Comparison of ENCODE assay signal across 10 cellular contexts in genomic region chr12:32502693-32503510, GRCh38.
DNase-seq lines count a peak whose midpoint lies in the region; ATAC-seq and TF ChIP-seq lines count a peak whose summit lies in the region.
"Had no signal": no experiment of that assay in that cellular context is flagged by ENCODE, and none has a peak within 500 bp of the region (broad histone marks: within the 10 kb centered on the region; RNA-seq: fewer than 3 reads in every experiment).

No MANE protein-coding gene starts in this region.

- H3K4me3 ChIP-seq in dorsolateral prefrontal cortex, result peak overlapping the region; percentile 29 to 76 (median 59)
- H3K4me3 ChIP-seq in lower lobe of right lung, result peak overlapping the region; percentile 27
- peak overlapping the region in 1 of 4 donors; percentile 21 for H3K4me3 ChIP-seq in upper lobe of left lung
- H3K4me3 ChIP-seq: BLaER1, PC-9 had no signal

- peaks cover 61% of the 10 kb centered on the region for H3K4me1 ChIP-seq in lower lobe of right lung
- peaks cover 30 to 50% (median 45%) of the 10 kb centered on the region in 4 donors for H3K4me1 ChIP-seq in upper lobe of left lung

- TF ChIP-seq CTCF in dorsolateral prefrontal cortex (IDR thresholded peaks at IDR 0.05 in 54 of 56, conservative IDR thresholded peaks at IDR 0.05 in 2 of 56; ENCODE audit: low read depth in 1 of 56, partially characterized antibody in 56 of 56) (no peak), lower lobe of right lung (IDR thresholded peaks at IDR 0.05) (no peak), upper lobe of left lung (IDR thresholded peaks at IDR 0.05) (no peak)

- intact Hi-C loops in dorsolateral prefrontal cortex (cut with DNase I), result loop anchor here in 1 of 2 donors (5.0 kb wide), 2 partner anchors 39 to 46 kb away; no protein-coding TSS in a partner anchor
- intact Hi-C loops in lower lobe of right lung (cut with DNase I), result no loop called here

- H3K36me3 ChIP-seq in lower lobe of right lung (no peaks in the 10 kb centered on the region), upper lobe of left lung (no peaks in the 10 kb centered on the region)
- H3K36me3 ChIP-seq: BLaER1 had no signal

- H3K27ac ChIP-seq in dorsolateral prefrontal cortex, result peak overlapping the region; percentile 24 to 87 (median 74)
- peak overlapping the region; percentile 53 for H3K27ac ChIP-seq in lower lobe of right lung
- H3K27ac ChIP-seq in upper lobe of left lung, result peak overlapping the region; percentile 7 to 67 (median 56)
- H3K27ac ChIP-seq: BLaER1, PC-9 had no signal

- no peaks in the 10 kb centered on the region for H3K27me3 ChIP-seq in dorsolateral prefrontal cortex
- H3K27me3 ChIP-seq in lower lobe of right lung (ENCODE audit: low read depth), result no peaks in the 10 kb centered on the region
- H3K27me3 ChIP-seq in upper lobe of left lung, result no peaks in the 10 kb centered on the region
- H3K27me3 ChIP-seq: BLaER1 had no signal

- peak; percentile 77 to 81 for ATAC-seq in lower lobe of right lung
- peak; percentile 71 to 79 for ATAC-seq in upper lobe of left lung (ENCODE audit: low FRiP score in 2 of 2)
- no peak for ATAC-seq in stimulated activated naive CD8-positive, alpha-beta T cell treated with anti-CD3 and anti-CD28 coated beads, Interleukin-15, Interleukin-2, amounts not matched to agents 100 U/mL and 50 U/mL, for 24 hours
- no peak for ATAC-seq in GM19351 (IDR thresholded peaks at IDR 0.05; ENCODE audit: unreplicated experiment)

- peak; percentile 37 for DNase-seq in NCI-H2107 treated with DMSO at 0.1 percent for 48 hours (lab: John Stamatoyannopoulos, UW; ENCODE audit: unreplicated experiment)
- no peak for DNase-seq in NCI-H2107 (lab: John Stamatoyannopoulos, UW)
- DNase-seq in dorsolateral prefrontal cortex, result peak in 2 of 10 donors; percentile 17 to 34
- DNase-seq in lower lobe of right lung, result no peak
- DNase-seq in upper lobe of left lung, result peak in 1 of 2 donors; percentile 63
- no peak for DNase-seq in COLO668 (lab: John Stamatoyannopoulos, UW; ENCODE audit: unreplicated experiment)
- no peak for DNase-seq in stimulated activated naive CD8-positive, alpha-beta T cell treated with anti-CD3 and anti-CD28 coated beads, Interleukin-15, Interleukin-2, amounts not matched to agents 100 U/mL and 50 U/mL, for 24 hours
- DNase-seq: PC-9 had no signal

- TF ChIP-seq POLR2A in upper lobe of left lung (IDR thresholded peaks at IDR 0.05), result no peak

- 20 to 25% methylated on average over 3 of the region's 3 CpGs for WGBS in upper lobe of left lung, 2 donors

- TF ChIP-seq EP300 in upper lobe of left lung (IDR thresholded peaks at IDR 0.05), result peak in 1 of 4 donors; percentile 11

- H3K9me3 ChIP-seq in lower lobe of right lung (no peaks in the 10 kb centered on the region), upper lobe of left lung (no peaks in the 10 kb centered on the region)
- H3K9me3 ChIP-seq: BLaER1 had no signal

Comparison
In these comparisons a context has a peak if more than half of its experiments do, and no peak if none do; other contexts are left out.
1. ATAC-seq: peak in lower lobe of right lung (2 of 2) and upper lobe of left lung (2 of 2); none in stimulated activated naive CD8-positive, alpha-beta T cell treated with anti-CD3 and anti-CD28 coated beads, Interleukin-15, Interleukin-2, amounts not matched to agents 100 U/mL and 50 U/mL, for 24 hours (single experiment) and GM19351 (single experiment).
2. Peak in every context shown above with its lines, with median percentiles within 50 percentile points of each other: H3K27ac ChIP-seq.